In genomic region chr7:157464111-157464970, GRCh38 we compare ENCODE assay signal across 15 cellular contexts.
DNase-seq lines count a peak whose midpoint lies in the region; ATAC-seq lines count a peak whose summit lies in the region.
"Had no signal": no experiment of that assay in that cellular context is flagged by ENCODE, and none has a peak within 500 bp of the region (broad histone marks: within the 10 kb centered on the region; RNA-seq: fewer than 3 reads in every experiment).

No MANE protein-coding gene starts in this region.

- DNase-seq in activated CD8-positive, alpha-beta memory T cell treated with anti-CD3 and anti-CD28 coated beads, Interleukin-2, amount 50 U/mL, for 48 hours = peak; percentile 40
- no peak for DNase-seq in activated CD8-positive, alpha-beta memory T cell treated with anti-CD3 and anti-CD28 coated beads, Interleukin-2, amount 50 U/mL, for 4 hours
- DNase-seq in cerebellar cortex (ENCODE audit: low spot score) = peak; percentile 5
- DNase-seq in mesenteric fat pad (ENCODE audit: low spot score) = peak; percentile 8
- DNase-seq in superior temporal gyrus (ENCODE audit: extremely low spot score) = peak; percentile 29
- no peak for DNase-seq in NOMO-1 (lab: John Stamatoyannopoulos, UW; ENCODE audit: unreplicated experiment in 2 of 2)
- DNase-seq: activated CD4-positive, CD25-positive, alpha-beta regulatory T cell; activated naive CD8-positive, alpha-beta T cell treated with anti-CD3 and anti-CD28 coated beads for 36 hours; GF-D8; NCI-H1092; NCI-H2171 treated with DMSO at 0.1 percent for 48 hours; T-helper 2 cell had no signal

- ATAC-seq in GM19463 (IDR thresholded peaks at IDR 0.05; ENCODE audit: unreplicated experiment) (no peak), GM21515 (IDR thresholded peaks at IDR 0.05; ENCODE audit: unreplicated experiment) (no peak)
- ATAC-seq: left colon had no signal

Comparison
In these comparisons a context has a peak if more than half of its experiments do, and no peak if none do; other contexts are left out.
1. DNase-seq: peak in activated CD8-positive, alpha-beta memory T cell treated with anti-CD3 and anti-CD28 coated beads, Interleukin-2, amount 50 U/mL, for 48 hours (single experiment), cerebellar cortex (single experiment), mesenteric fat pad (single experiment) and superior temporal gyrus (single experiment); none in activated CD8-positive, alpha-beta memory T cell treated with anti-CD3 and anti-CD28 coated beads, Interleukin-2, amount 50 U/mL, for 4 hours (single experiment) and NOMO-1 (0 of 2).